In genomic region chr6:135555550-135555949, GRCh38 we compare ENCODE assay signal across 1 cellular context.
TF ChIP-seq lines count a peak whose summit lies in the region.

No MANE protein-coding gene starts in this region.

TF ChIP-seq in GM12878, 131 proteins besides CTCF, POLR2A, EP300 and RAD21 (continued from another document):
- TF ChIP-seq, protein P1, sequence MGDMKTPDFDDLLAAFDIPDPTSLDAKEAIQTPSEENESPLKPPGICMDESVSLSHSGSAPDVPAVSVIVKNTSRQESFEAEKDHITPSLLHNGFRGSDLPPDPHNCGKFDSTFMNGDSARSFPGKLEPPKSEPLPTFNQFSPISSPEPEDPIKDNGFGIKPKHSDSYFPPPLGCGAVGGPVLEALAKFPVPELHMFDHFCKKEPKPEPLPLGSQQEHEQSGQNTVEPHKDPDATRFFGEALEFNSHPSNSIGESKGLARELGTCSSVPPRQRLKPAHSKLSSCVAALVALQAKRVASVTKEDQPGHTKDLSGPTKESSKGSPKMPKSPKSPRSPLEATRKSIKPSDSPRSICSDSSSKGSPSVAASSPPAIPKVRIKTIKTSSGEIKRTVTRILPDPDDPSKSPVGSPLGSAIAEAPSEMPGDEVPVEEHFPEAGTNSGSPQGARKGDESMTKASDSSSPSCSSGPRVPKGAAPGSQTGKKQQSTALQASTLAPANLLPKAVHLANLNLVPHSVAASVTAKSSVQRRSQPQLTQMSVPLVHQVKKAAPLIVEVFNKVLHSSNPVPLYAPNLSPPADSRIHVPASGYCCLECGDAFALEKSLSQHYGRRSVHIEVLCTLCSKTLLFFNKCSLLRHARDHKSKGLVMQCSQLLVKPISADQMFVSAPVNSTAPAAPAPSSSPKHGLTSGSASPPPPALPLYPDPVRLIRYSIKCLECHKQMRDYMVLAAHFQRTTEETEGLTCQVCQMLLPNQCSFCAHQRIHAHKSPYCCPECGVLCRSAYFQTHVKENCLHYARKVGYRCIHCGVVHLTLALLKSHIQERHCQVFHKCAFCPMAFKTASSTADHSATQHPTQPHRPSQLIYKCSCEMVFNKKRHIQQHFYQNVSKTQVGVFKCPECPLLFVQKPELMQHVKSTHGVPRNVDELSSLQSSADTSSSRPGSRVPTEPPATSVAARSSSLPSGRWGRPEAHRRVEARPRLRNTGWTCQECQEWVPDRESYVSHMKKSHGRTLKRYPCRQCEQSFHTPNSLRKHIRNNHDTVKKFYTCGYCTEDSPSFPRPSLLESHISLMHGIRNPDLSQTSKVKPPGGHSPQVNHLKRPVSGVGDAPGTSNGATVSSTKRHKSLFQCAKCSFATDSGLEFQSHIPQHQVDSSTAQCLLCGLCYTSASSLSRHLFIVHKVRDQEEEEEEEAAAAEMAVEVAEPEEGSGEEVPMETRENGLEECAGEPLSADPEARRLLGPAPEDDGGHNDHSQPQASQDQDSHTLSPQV (IDR thresholded peaks at IDR 0.05) = no peak
- TF ChIP-seq SRF (IDR thresholded peaks at IDR 0.05; ENCODE audit: low read depth in 2 of 2, low read length in 2 of 2) (no peak), KDM1A (IDR thresholded peaks at IDR 0.05; ENCODE audit: borderline replicate concordance) (no peak), SMAD1 (IDR thresholded peaks at IDR 0.05; ENCODE audit: low read depth, partially characterized antibody) (no peak), RUNX3 (IDR thresholded peaks at IDR 0.05; ENCODE audit: low read length) (0 out of 2 replicates have a peak, but pooled peaks have one; percentile 14), KLF5 (IDR thresholded peaks at IDR 0.05; ENCODE audit: partially characterized antibody) (no peak), IKZF1 (conservative IDR thresholded peaks at IDR 0.05) (no peak), BCLAF1 (IDR thresholded peaks at IDR 0.05) (no peak), USF1 (IDR thresholded peaks at IDR 0.05; ENCODE audit: borderline replicate concordance, extremely low read length, insufficient read depth, low read depth, low read length) (no peak), ZNF384 (IDR thresholded peaks at IDR 0.05; ENCODE audit: borderline replicate concordance, low read depth, low read length) (0 out of 2 replicates have a peak, but pooled peaks have one; percentile 5), TCF7 (IDR thresholded peaks at IDR 0.05; ENCODE audit: borderline replicate concordance) (no peak), SPI1 (IDR thresholded peaks at IDR 0.05; ENCODE audit: borderline replicate concordance, insufficient read depth, low read depth, low read length) (peak; percentile 93), ESRRA (IDR thresholded peaks at IDR 0.05; ENCODE audit: low read length) (no peak), ZBED1 (IDR thresholded peaks at IDR 0.05; ENCODE audit: borderline replicate concordance) (no peak), ASH2L (IDR thresholded peaks at IDR 0.05; ENCODE audit: borderline replicate concordance, low read depth) (no peak), TAF1 (IDR thresholded peaks at IDR 0.05; ENCODE audit: borderline replicate concordance, low read depth, low read length) (no peak), STAT3 (IDR thresholded peaks at IDR 0.05; ENCODE audit: low read depth, low read length) (no peak), WRNIP1 (IDR thresholded peaks at IDR 0.05; ENCODE audit: borderline replicate concordance, low read depth, low read length) (no peak), POLR2AphosphoS5 (IDR thresholded peaks at IDR 0.05; ENCODE audit: low read length) (no peak), BHLHE40 (IDR thresholded peaks at IDR 0.05; ENCODE audit: borderline replicate concordance in 1 of 2, low read depth in 2 of 2, low read length in 1 of 2) (no peak), RBBP5 (conservative IDR thresholded peaks at IDR 0.05) (no peak)
- TF ChIP-seq, protein P2, sequence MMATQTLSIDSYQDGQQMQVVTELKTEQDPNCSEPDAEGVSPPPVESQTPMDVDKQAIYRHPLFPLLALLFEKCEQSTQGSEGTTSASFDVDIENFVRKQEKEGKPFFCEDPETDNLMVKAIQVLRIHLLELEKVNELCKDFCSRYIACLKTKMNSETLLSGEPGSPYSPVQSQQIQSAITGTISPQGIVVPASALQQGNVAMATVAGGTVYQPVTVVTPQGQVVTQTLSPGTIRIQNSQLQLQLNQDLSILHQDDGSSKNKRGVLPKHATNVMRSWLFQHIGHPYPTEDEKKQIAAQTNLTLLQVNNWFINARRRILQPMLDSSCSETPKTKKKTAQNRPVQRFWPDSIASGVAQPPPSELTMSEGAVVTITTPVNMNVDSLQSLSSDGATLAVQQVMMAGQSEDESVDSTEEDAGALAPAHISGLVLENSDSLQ (IDR thresholded peaks at IDR 0.05) = peak; percentile 21; the same call in 1 of the 2 replicates
- TF ChIP-seq, protein P3, sequence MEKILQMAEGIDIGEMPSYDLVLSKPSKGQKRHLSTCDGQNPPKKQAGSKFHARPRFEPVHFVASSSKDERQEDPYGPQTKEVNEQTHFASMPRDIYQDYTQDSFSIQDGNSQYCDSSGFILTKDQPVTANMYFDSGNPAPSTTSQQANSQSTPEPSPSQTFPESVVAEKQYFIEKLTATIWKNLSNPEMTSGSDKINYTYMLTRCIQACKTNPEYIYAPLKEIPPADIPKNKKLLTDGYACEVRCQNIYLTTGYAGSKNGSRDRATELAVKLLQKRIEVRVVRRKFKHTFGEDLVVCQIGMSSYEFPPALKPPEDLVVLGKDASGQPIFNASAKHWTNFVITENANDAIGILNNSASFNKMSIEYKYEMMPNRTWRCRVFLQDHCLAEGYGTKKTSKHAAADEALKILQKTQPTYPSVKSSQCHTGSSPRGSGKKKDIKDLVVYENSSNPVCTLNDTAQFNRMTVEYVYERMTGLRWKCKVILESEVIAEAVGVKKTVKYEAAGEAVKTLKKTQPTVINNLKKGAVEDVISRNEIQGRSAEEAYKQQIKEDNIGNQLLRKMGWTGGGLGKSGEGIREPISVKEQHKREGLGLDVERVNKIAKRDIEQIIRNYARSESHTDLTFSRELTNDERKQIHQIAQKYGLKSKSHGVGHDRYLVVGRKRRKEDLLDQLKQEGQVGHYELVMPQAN (conservative IDR thresholded peaks at IDR 0.05) = no peak
- TF ChIP-seq, protein P4, sequence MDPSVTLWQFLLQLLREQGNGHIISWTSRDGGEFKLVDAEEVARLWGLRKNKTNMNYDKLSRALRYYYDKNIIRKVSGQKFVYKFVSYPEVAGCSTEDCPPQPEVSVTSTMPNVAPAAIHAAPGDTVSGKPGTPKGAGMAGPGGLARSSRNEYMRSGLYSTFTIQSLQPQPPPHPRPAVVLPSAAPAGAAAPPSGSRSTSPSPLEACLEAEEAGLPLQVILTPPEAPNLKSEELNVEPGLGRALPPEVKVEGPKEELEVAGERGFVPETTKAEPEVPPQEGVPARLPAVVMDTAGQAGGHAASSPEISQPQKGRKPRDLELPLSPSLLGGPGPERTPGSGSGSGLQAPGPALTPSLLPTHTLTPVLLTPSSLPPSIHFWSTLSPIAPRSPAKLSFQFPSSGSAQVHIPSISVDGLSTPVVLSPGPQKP (IDR thresholded peaks at IDR 0.05; ENCODE audit: low read depth, low read length) = no peak
